7 cellular contexts compared by ENCODE assay signal in genomic region chr12:110577717-110578521, GRCh38. TPM values are rescaled to one million over a fixed set of nuclear protein-coding genes. Genes with fewer than 3 reads are reported as not detected.
DNase-seq lines count a peak whose midpoint lies in the region; ATAC-seq, FAIRE-seq and TF ChIP-seq lines count a peak whose summit lies in the region.

No MANE protein-coding gene starts in this region.

- intact Hi-C loops in right cardiac atrium (cut with DNase I), result no loop called here

- H3K79me2 ChIP-seq in Loucy (ENCODE audit: insufficient read depth, low read length), result peaks cover 100% of the 10 kb centered on the region

- H3K4me3 Mint-ChIP-seq in activated T-helper 17 cell treated with anti-CD3 and anti-CD28 coated beads, Interleukin-2, amount 50 U/mL, for 72 hours, result peak overlapping the region; percentile 97
- H3K4me3 Mint-ChIP-seq in WTC11, result no peak overlapping the region

- CTCF ChIA-PET in WTC11 (lab: Charles Lee), result no interaction called here

- TF ChIP-seq POLR2A in GM12892 (IDR thresholded peaks at IDR 0.05; ENCODE audit: low read depth, low read length), result no peak

- no peak for TF ChIP-seq CTCF in Loucy (conservative IDR thresholded peaks at IDR 0.05; ENCODE audit: low read length)
- no peak for TF ChIP-seq CTCF in WTC11 (IDR thresholded peaks at IDR 0.05)

- H3K36me3 Mint-ChIP-seq in activated T-helper 17 cell treated with anti-CD3 and anti-CD28 coated beads, Interleukin-2, amount 50 U/mL, for 72 hours (ENCODE audit: low read depth), result peaks cover 39% of the 10 kb centered on the region
- H3K36me3 Mint-ChIP-seq in WTC11, result peaks cover 3% of the 10 kb centered on the region; the same call in 1 of the 2 replicates

- peak overlapping the region; percentile 93 for H3K27ac Mint-ChIP-seq in activated T-helper 17 cell treated with anti-CD3 and anti-CD28 coated beads, Interleukin-2, amount 50 U/mL, for 72 hours
- no peak overlapping the region; the same call in 1 of the 2 replicates for H3K27ac Mint-ChIP-seq in WTC11

- H2AFZ ChIP-seq in Loucy (ENCODE audit: low read length), result no peak overlapping the region

- POLR2A ChIA-PET in WTC11 (lab: Charles Lee), result interaction anchor here (1.0 kb wide), 1 partner anchor 110 kb away, joined by 4 read pairs; the partner anchor contains the start of gene GPN3

- no peaks in the 10 kb centered on the region for H3K9me3 Mint-ChIP-seq in activated T-helper 17 cell treated with anti-CD3 and anti-CD28 coated beads, Interleukin-2, amount 50 U/mL, for 72 hours
- peaks cover 5% of the 10 kb centered on the region for H3K9me3 Mint-ChIP-seq in WTC11

- FAIRE-seq in GM12892 (lab: Jason Lieb, UNC), result peak; percentile 5

- 58% methylated on average over 7 of the region's 7 CpGs for WGBS in right cardiac atrium

- H3K9me2 ChIP-seq in Loucy (replicated peaks; ENCODE audit: low read depth, low read length), result no peaks in the 10 kb centered on the region

- peak; percentile 74 for ATAC-seq in activated T-helper 17 cell treated with anti-CD3 and anti-CD28 coated beads, Interleukin-2, amount 50 U/mL, for 72 hours (replicated peaks)
- ATAC-seq in right cardiac atrium, result peak in 1 of 2 donors; percentile 17
- no peak for ATAC-seq in WTC11
- no peak for ATAC-seq in HG02678 (IDR thresholded peaks at IDR 0.05; ENCODE audit: unreplicated experiment)

- H3K4me1 Mint-ChIP-seq in activated T-helper 17 cell treated with anti-CD3 and anti-CD28 coated beads, Interleukin-2, amount 50 U/mL, for 72 hours, result peaks cover 37% of the 10 kb centered on the region
- peaks cover 37% of the 10 kb centered on the region for H3K4me1 Mint-ChIP-seq in WTC11

- H3K27me3 Mint-ChIP-seq in activated T-helper 17 cell treated with anti-CD3 and anti-CD28 coated beads, Interleukin-2, amount 50 U/mL, for 72 hours, result no peaks in the 10 kb centered on the region
- no peaks in the 10 kb centered on the region for H3K27me3 Mint-ChIP-seq in WTC11 (ENCODE audit: low read depth)

- no peaks in the 10 kb centered on the region for H3K9me3 ChIP-seq in Loucy (ENCODE audit: insufficient read depth, low read depth, low read length)
- H3K9me3 ChIP-seq in right cardiac atrium (ENCODE audit: control insufficient read depth, low read length), result no peaks in the 10 kb centered on the region

- H4K20me1 ChIP-seq in Loucy (ENCODE audit: insufficient read depth, low read length, poor library complexity, severe bottlenecking), result peaks cover 84% of the 10 kb centered on the region

- H3K27me3 ChIP-seq in Loucy (ENCODE audit: insufficient read depth, low read length, poor library complexity, severe bottlenecking) (no peaks in the 10 kb centered on the region), right cardiac atrium (ENCODE audit: control insufficient read depth, insufficient read depth) (no peaks in the 10 kb centered on the region)

- no peaks in the 10 kb centered on the region for H3K36me3 ChIP-seq in Loucy (ENCODE audit: insufficient read depth, low read length)

- peak overlapping the region; percentile 86 for H3K4me3 ChIP-seq in Loucy (ENCODE audit: low read length, poor library complexity, severe bottlenecking)
- no peak overlapping the region for H3K4me3 ChIP-seq in right cardiac atrium (ENCODE audit: low read length)

- 0 out of 2 replicates have a peak, but pooled peaks cover 3% of the 10 kb centered on the region for H3F3A ChIP-seq in Loucy (ENCODE audit: low read depth)

- peak overlapping the region; percentile 89 for H3K4me2 ChIP-seq in Loucy (ENCODE audit: low read depth, low read length, poor library complexity, severe bottlenecking)

- peak overlapping the region; percentile 76 for H3K27ac ChIP-seq in right cardiac atrium (ENCODE audit: low read length)

- H3K4me1 ChIP-seq in Loucy (ENCODE audit: insufficient read depth, low read length, poor library complexity, severe bottlenecking) (peaks cover 49% of the 10 kb centered on the region), right cardiac atrium (ENCODE audit: control insufficient read depth, insufficient read depth, low read length) (peaks cover 11% of the 10 kb centered on the region)

- DNase-seq in GM12892 (ENCODE audit: insufficient read length) (no peak), right cardiac atrium (no peak), superior temporal gyrus (ENCODE audit: extremely low spot score) (peak; percentile 13), WTC11 (ENCODE audit: low spot score) (no peak)

- H3K9ac ChIP-seq in Loucy (ENCODE audit: low read depth, low read length, poor library complexity, severe bottlenecking), result peak overlapping the region; percentile 47

TF ChIP-seq in WTC11, 78 proteins besides CTCF, POLR2A, EP300 and RAD21 (continues in another document):
- TF ChIP-seq CBFB (CRISPR knock-in tag; IDR thresholded peaks at IDR 0.05; ENCODE audit: low read depth) (no peak), ZNF512 (CRISPR knock-in tag; IDR thresholded peaks at IDR 0.05; ENCODE audit: borderline replicate concordance) (no peak), NFATC4 (CRISPR knock-in tag; IDR thresholded peaks at IDR 0.05) (no peak), ZNF532 (CRISPR knock-in tag; IDR thresholded peaks at IDR 0.05; ENCODE audit: borderline replicate concordance) (no peak), ZNF281 (CRISPR knock-in tag; IDR thresholded peaks at IDR 0.05) (no peak), JUN (CRISPR knock-in tag; IDR thresholded peaks at IDR 0.05) (no peak), ZNF396 (CRISPR knock-in tag; IDR thresholded peaks at IDR 0.05; ENCODE audit: borderline replicate concordance) (no peak)

RNA-seq across cellular contexts. Expression of gene PPTC7, which starts 5.2 kb away (rescaled TPM):
- 31.2 TPM for polyA plus RNA-seq in GM12892 (2012; ENCODE audit: missing spikeins)
- total RNA-seq in activated T-helper 17 cell treated with anti-CD3 and anti-CD28 coated beads, Interleukin-2, amount 50 U/mL, for 72 hours, result 10 to 100 TPM; 31.4 to 36.7 TPM
- 10 to 100 TPM; 46.6 to 82.8 (median 56.6) TPM for total RNA-seq in right cardiac atrium
- 31.5 TPM for polyA plus RNA-seq in right cardiac atrium
- total RNA-seq in WTC11 (2021), result 14.2 to 15.6 TPM (median 14.9 TPM) in 3 replicates

RNA-seq across cellular contexts. Expression of gene TCTN1, which starts 36.0 kb away (rescaled TPM):
- 24.1 TPM for polyA plus RNA-seq in GM12892 (2012; ENCODE audit: missing spikeins)
- 1 to 10 TPM; 3.5 to 6.4 TPM for total RNA-seq in activated T-helper 17 cell treated with anti-CD3 and anti-CD28 coated beads, Interleukin-2, amount 50 U/mL, for 72 hours
- 10 to 100 TPM; 37.0 to 47.0 (median 42.4) TPM for total RNA-seq in right cardiac atrium
- polyA plus RNA-seq in right cardiac atrium, result 33.7 TPM
- total RNA-seq in WTC11 (2021), result 10.3 to 15.9 TPM (median 13.9 TPM) in 3 replicates
